Comparison of ENCODE assay signal across 1 cellular context in the genomic region with DNA sequence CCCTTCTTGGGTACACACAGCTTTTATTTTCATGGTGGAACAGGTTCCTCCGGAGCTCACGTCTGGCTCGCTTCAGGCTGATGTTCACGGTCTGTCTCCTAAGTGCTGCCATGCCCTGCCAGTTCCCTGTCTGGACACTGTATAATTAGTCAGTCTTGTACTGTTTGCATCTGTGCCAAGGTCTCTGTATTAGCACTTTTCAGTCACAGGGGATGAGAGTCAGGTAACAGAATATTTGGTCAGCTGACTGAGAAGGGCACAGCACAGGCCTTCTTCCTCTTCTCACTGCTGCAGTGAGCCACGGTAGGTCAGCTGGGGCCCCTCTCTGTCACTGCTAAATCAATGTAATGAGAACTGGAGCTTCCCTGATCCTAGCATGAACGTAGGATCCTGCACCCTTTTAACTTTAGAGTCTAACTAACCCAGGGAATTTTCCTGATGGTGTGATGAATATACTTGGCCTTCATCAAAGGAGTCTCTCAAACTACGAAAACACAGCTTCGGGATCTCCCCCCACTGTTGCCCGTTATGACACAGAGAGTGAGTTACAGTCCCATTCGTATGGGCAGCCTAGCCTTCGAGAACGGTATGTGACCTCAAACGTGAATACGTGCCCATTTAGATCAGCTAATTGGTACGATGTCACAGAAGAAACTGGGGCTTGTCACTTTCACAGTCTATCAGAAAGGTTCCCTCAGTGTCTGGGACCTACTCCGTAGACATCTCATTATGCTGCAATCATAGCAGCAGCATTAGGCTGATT.
TF ChIP-seq lines count a peak whose summit lies in the region.

No MANE protein-coding gene starts in this region.

TF ChIP-seq in GM23338, 12 proteins besides CTCF, POLR2A, EP300 and RAD21 (continued from another document):
- TF ChIP-seq, protein P1, sequence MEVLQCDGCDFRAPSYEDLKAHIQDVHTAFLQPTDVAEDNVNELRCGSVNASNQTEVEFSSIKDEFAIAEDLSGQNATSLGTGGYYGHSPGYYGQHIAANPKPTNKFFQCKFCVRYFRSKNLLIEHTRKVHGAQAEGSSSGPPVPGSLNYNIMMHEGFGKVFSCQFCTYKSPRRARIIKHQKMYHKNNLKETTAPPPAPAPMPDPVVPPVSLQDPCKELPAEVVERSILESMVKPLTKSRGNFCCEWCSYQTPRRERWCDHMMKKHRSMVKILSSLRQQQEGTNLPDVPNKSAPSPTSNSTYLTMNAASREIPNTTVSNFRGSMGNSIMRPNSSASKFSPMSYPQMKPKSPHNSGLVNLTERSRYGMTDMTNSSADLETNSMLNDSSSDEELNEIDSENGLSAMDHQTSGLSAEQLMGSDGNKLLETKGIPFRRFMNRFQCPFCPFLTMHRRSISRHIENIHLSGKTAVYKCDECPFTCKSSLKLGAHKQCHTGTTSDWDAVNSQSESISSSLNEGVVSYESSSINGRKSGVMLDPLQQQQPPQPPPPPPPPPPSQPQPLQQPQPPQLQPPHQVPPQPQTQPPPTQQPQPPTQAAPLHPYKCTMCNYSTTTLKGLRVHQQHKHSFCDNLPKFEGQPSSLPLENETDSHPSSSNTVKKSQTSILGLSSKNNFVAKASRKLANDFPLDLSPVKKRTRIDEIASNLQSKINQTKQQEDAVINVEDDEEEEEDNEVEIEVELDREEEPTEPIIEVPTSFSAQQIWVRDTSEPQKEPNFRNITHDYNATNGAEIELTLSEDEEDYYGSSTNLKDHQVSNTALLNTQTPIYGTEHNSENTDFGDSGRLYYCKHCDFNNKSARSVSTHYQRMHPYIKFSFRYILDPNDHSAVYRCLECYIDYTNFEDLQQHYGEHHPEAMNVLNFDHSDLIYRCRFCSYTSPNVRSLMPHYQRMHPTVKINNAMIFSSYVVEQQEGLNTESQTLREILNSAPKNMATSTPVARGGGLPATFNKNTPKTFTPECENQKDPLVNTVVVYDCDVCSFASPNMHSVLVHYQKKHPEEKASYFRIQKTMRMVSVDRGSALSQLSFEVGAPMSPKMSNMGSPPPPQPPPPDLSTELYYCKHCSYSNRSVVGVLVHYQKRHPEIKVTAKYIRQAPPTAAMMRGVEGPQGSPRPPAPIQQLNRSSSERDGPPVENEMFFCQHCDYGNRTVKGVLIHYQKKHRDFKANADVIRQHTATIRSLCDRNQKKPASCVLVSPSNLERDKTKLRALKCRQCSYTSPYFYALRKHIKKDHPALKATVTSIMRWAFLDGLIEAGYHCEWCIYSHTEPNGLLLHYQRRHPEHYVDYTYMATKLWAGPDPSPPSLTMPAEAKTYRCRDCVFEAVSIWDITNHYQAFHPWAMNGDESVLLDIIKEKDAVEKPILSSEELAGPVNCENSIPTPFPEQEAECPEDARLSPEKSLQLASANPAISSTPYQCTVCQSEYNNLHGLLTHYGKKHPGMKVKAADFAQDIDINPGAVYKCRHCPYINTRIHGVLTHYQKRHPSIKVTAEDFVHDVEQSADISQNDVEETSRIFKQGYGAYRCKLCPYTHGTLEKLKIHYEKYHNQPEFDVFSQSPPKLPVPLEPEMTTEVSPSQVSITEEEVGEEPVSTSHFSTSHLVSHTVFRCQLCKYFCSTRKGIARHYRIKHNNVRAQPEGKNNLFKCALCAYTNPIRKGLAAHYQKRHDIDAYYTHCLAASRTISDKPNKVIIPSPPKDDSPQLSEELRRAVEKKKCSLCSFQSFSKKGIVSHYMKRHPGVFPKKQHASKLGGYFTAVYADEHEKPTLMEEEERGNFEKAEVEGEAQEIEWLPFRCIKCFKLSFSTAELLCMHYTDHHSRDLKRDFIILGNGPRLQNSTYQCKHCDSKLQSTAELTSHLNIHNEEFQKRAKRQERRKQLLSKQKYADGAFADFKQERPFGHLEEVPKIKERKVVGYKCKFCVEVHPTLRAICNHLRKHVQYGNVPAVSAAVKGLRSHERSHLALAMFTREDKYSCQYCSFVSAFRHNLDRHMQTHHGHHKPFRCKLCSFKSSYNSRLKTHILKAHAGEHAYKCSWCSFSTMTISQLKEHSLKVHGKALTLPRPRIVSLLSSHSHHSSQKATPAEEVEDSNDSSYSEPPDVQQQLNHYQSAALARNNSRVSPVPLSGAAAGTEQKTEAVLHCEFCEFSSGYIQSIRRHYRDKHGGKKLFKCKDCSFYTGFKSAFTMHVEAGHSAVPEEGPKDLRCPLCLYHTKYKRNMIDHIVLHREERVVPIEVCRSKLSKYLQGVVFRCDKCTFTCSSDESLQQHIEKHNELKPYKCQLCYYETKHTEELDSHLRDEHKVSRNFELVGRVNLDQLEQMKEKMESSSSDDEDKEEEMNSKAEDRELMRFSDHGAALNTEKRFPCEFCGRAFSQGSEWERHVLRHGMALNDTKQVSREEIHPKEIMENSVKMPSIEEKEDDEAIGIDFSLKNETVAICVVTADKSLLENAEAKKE (CRISPR knock-in tag; IDR thresholded peaks at IDR 0.05): no peak
- no peak for TF ChIP-seq EZH2phosphoT487 (IDR thresholded peaks at IDR 0.05; ENCODE audit: unreplicated experiment)
TF ChIP-seq in GM23338: peak in this region for 0.
